7 cellular contexts compared by ENCODE assay signal in genomic region chr9:19085295-19085694, GRCh38. TPM values are rescaled to one million over a fixed set of nuclear protein-coding genes. Genes with fewer than 3 reads are reported as not detected.
DNase-seq lines count a peak whose midpoint lies in the region; ATAC-seq, FAIRE-seq and TF ChIP-seq lines count a peak whose summit lies in the region.

No MANE protein-coding gene starts in this region.

- no peak overlapping the region for H3K4me3 ChIP-seq in WERI-Rb-1 (ENCODE audit: low read depth, low read length)
- H3K4me3 ChIP-seq in HepG2 (replicated peaks in 1 of 3; ENCODE audit: insufficient read depth in 1 of 3, low read depth in 2 of 3, low read length in 3 of 3): no peak overlapping the region

- H3K9ac ChIP-seq in HepG2 (ENCODE audit: insufficient read depth, low read depth, low read length): no peak overlapping the region

- H2AFZ ChIP-seq in HepG2 (ENCODE audit: low read length): no peak overlapping the region

- H3K79me2 ChIP-seq in HepG2 (ENCODE audit: insufficient read depth, low read length): no peaks in the 10 kb centered on the region

- TF ChIP-seq EP300 in HepG2 (IDR thresholded peaks at IDR 0.05; ENCODE audit: low read depth in 2 of 2, low read length in 2 of 2) (no peak), HepG2 (CRISPR knock-in tag; IDR thresholded peaks at IDR 0.05; ENCODE audit: borderline replicate concordance) (no peak)

- peak; percentile 47 for ATAC-seq in HG02759 (IDR thresholded peaks at IDR 0.05; ENCODE audit: unreplicated experiment)
- peak; percentile 65 for ATAC-seq in HepG2
- no peak for ATAC-seq in GM21423 (IDR thresholded peaks at IDR 0.05; ENCODE audit: unreplicated experiment)

- no peak overlapping the region for H3K4me2 ChIP-seq in HepG2 (ENCODE audit: low read depth, low read length)

- TF ChIP-seq POLR2A in HepG2 (IDR thresholded peaks at IDR 0.05; ENCODE audit: insufficient read depth in 1 of 2, low read depth in 2 of 2, low read length in 2 of 2): no peak

- peaks cover 13% of the 10 kb centered on the region for H3K4me1 ChIP-seq in HepG2 (ENCODE audit: insufficient read depth, low read length)

- no peaks in the 10 kb centered on the region for H3K27me3 ChIP-seq in WERI-Rb-1 (ENCODE audit: insufficient read depth, low read depth, severe bottlenecking)
- H3K27me3 ChIP-seq in HepG2 (ENCODE audit: control insufficient read depth in 1 of 2, insufficient read depth in 2 of 2, low read length in 2 of 2): no peaks in the 10 kb centered on the region

- DNase-seq in G401 (ENCODE audit: low spot score) (peak; percentile 3), WERI-Rb-1 (no peak), HepG2 (ENCODE audit: low spot score) (peak; percentile 35), occipital lobe (lab: John Stamatoyannopoulos, UW) (no peak), hippocampal formation (lab: John Stamatoyannopoulos, UW) (no peak)

- WGBS in HepG2 (ENCODE audit: low lambda C conversion rate): 56% methylated on average over 2 of the region's 2 CpGs

- POLR2A ChIA-PET in HepG2 (lab: Yijun Ruan, JAX): no interaction called here

- H3K36me3 ChIP-seq in WERI-Rb-1: peaks cover 76% of the 10 kb centered on the region
- H3K36me3 ChIP-seq in HepG2 (replicated peaks in 1 of 2; ENCODE audit: control insufficient read depth in 1 of 2, insufficient read depth in 2 of 2, low read length in 2 of 2): peaks cover 9 to 57% of the 10 kb centered on the region in 2 experiments; a peak in 4 of 5 replicates

- no TSS peak for BruUV-seq in HepG2 (replicated peaks; lab: Mats Ljungman, UMichigan)

- in situ Hi-C loops in G401 (cut with HindIII; ENCODE audit: low sequenced_read_pairs): no loop called here
- in situ Hi-C loops in HepG2 (cut with HindIII; ENCODE audit: extremely low pct_ligation_motif_present, low pct_unique_long_range_greater_than_20kb): loop anchor here (25.0 kb wide), 1 partner anchor 277 kb away; no protein-coding TSS in a partner anchor

- H4K20me1 ChIP-seq in HepG2 (ENCODE audit: insufficient read depth, low read length): no peaks in the 10 kb centered on the region

- intact Hi-C loops in HepG2 (cut with micrococcal nuclease; ENCODE audit: unreplicated experiment): loop anchor here (1.0 to 5.0 kb wide), 2 partner anchors 89 to 372 kb away; no protein-coding TSS in a partner anchor

- TF ChIP-seq CTCF in WERI-Rb-1 (IDR thresholded peaks at IDR 0.05; ENCODE audit: low read depth, low read length): peak; percentile 30; the same call in 1 of the 2 replicates
- TF ChIP-seq CTCF in HepG2 (CRISPR knock-in tag; IDR thresholded peaks at IDR 0.05): peak; percentile 51

- CTCF ChIA-PET in HepG2 (lab: Yijun Ruan, JAX; ENCODE audit: low intra/inter-chr PET ratio, low total read pairs): interaction anchor here (1.8 kb wide), 1 partner anchor 89 kb away, joined by 20 read pairs; no protein-coding TSS in a partner anchor

- H3K9me3 ChIP-seq in WERI-Rb-1 (ENCODE audit: severe bottlenecking): no peaks in the 10 kb centered on the region
- no peaks in the 10 kb centered on the region for H3K9me3 ChIP-seq in HepG2 (ENCODE audit: low read length)

- FAIRE-seq in HepG2 (lab: Jason Lieb, UNC): no peak

- no peak for TF ChIP-seq RAD21 in HepG2 (CRISPR knock-in tag; IDR thresholded peaks at IDR 0.05)

- no peak overlapping the region for H3K27ac ChIP-seq in WERI-Rb-1
- H3K27ac ChIP-seq in HepG2 (ENCODE audit: extremely low read length, insufficient read depth, low read length): no peak overlapping the region

RNA-seq across cellular contexts. Expression of gene HAUS6, which starts 17.4 kb away (rescaled TPM):
- total RNA-seq in G401 (2014; rRNA removed; shearing (Covaris generic)): 7.1 and 13.9 TPM in 2 replicates
- total RNA-seq in HepG2 (2016; rRNA removed; fragmentation: Illumina TruSeq; extraction: Trizol): 31.1 and 51.3 TPM in 2 replicates
- total RNA-seq in HepG2 (2016; cell fraction: cytosol; rRNA removed; fragmentation: Illumina TruSeq; extraction: Trizol; ENCODE audit: low read depth): 8.8 and 9.4 TPM in 2 replicates
- 28.3 and 49.0 TPM in 2 replicates for total RNA-seq in HepG2 (2016; cell fraction: insoluble cytoplasmic fraction; rRNA removed; fragmentation: Illumina TruSeq; extraction: Trizol)
- 13.2 and 16.4 TPM in 2 replicates for total RNA-seq in HepG2 (2016; cell fraction: membrane; rRNA removed; fragmentation: Illumina TruSeq; extraction: Trizol)
- 28.7 and 30.6 TPM in 2 replicates for total RNA-seq in HepG2 (2016; cell fraction: nucleus; rRNA removed; fragmentation: Illumina TruSeq; extraction: Trizol)
- 6.2 and 9.8 TPM in 2 replicates for polyA plus RNA-seq in HepG2 (2011; rRNA removed)
- 3.9 and 4.5 TPM in 2 replicates for polyA plus RNA-seq in HepG2 (2011; cell fraction: cytosol; rRNA removed)
- 5.5 and 6.2 TPM in 2 replicates for polyA plus RNA-seq in HepG2 (2011; cell fraction: nucleus; rRNA removed)
- 8.1 and 13.3 TPM in 2 replicates for polyA plus RNA-seq in HepG2 (2012)
- polyA plus RNA-seq in HepG2 (2016; cell fraction: cytosol; fragmentation: Illumina TruSeq; extraction: Trizol; ENCODE audit: low read depth): 0.77 and 1.1 TPM in 2 replicates
- 25.0 and 27.9 TPM in 2 replicates for polyA plus RNA-seq in HepG2 (2016; cell fraction: insoluble cytoplasmic fraction; fragmentation: Illumina TruSeq; extraction: Trizol; ENCODE audit: low read depth)
- polyA plus RNA-seq in HepG2 (2016; cell fraction: membrane; fragmentation: Illumina TruSeq; extraction: Trizol; ENCODE audit: low read depth): 3.1 and 3.4 TPM in 2 replicates
- 36.4 and 41.0 TPM in 2 replicates for polyA plus RNA-seq in HepG2 (2016; cell fraction: nucleus; fragmentation: Illumina TruSeq; extraction: Trizol; ENCODE audit: insufficient read depth, low read depth)
- 10.4 and 16.3 TPM in 2 replicates for polyA minus RNA-seq in HepG2 (2011; rRNA and poly(A)+ RNA removed; ENCODE audit: low replicate concordance)
- polyA minus RNA-seq in HepG2 (2011; cell fraction: cytosol; rRNA and poly(A)+ RNA removed): 9.9 and 12.0 TPM in 2 replicates
- 21.0 and 21.8 TPM in 2 replicates for polyA minus RNA-seq in HepG2 (2011; cell fraction: nucleus; rRNA and poly(A)+ RNA removed)
- total RNA-seq in occipital lobe: 32.8 TPM

RNA-seq across cellular contexts. Expression of gene RRAGA, which starts 36.1 kb away (rescaled TPM):
- 33.0 and 44.3 TPM in 2 replicates for total RNA-seq in G401 (2014; rRNA removed; shearing (Covaris generic))
- total RNA-seq in HepG2 (2016; rRNA removed; fragmentation: Illumina TruSeq; extraction: Trizol) (37.5 and 56.9 TPM in 2 replicates), occipital lobe (56.1 TPM)
- total RNA-seq in HepG2 (2016; cell fraction: cytosol; rRNA removed; fragmentation: Illumina TruSeq; extraction: Trizol; ENCODE audit: low read depth): 6.6 and 6.8 TPM in 2 replicates
- 38.7 and 57.2 TPM in 2 replicates for total RNA-seq in HepG2 (2016; cell fraction: insoluble cytoplasmic fraction; rRNA removed; fragmentation: Illumina TruSeq; extraction: Trizol)
- 18.8 and 19.2 TPM in 2 replicates for total RNA-seq in HepG2 (2016; cell fraction: membrane; rRNA removed; fragmentation: Illumina TruSeq; extraction: Trizol)
- 22.5 and 23.0 TPM in 2 replicates for total RNA-seq in HepG2 (2016; cell fraction: nucleus; rRNA removed; fragmentation: Illumina TruSeq; extraction: Trizol)
- polyA plus RNA-seq in HepG2 (2011; rRNA removed): 81.5 and 118 TPM in 2 replicates
- 92.8 and 95.4 TPM in 2 replicates for polyA plus RNA-seq in HepG2 (2011; cell fraction: cytosol; rRNA removed)
- polyA plus RNA-seq in HepG2 (2011; cell fraction: nucleus; rRNA removed): 23.1 and 24.7 TPM in 2 replicates
- polyA plus RNA-seq in HepG2 (2012): 56.3 and 67.6 TPM in 2 replicates
- polyA plus RNA-seq in HepG2 (2016; cell fraction: cytosol; fragmentation: Illumina TruSeq; extraction: Trizol; ENCODE audit: low read depth): 7.6 and 7.7 TPM in 2 replicates
- polyA plus RNA-seq in HepG2 (2016; cell fraction: insoluble cytoplasmic fraction; fragmentation: Illumina TruSeq; extraction: Trizol; ENCODE audit: low read depth): 108 TPM in 2 replicates
- polyA plus RNA-seq in HepG2 (2016; cell fraction: membrane; fragmentation: Illumina TruSeq; extraction: Trizol; ENCODE audit: low read depth): 15.3 and 17.5 TPM in 2 replicates
- polyA plus RNA-seq in HepG2 (2016; cell fraction: nucleus; fragmentation: Illumina TruSeq; extraction: Trizol; ENCODE audit: insufficient read depth, low read depth): 47.7 and 50.3 TPM in 2 replicates
- polyA minus RNA-seq in HepG2 (2011; rRNA and poly(A)+ RNA removed; ENCODE audit: low replicate concordance): 51.0 and 104 TPM in 2 replicates
- polyA minus RNA-seq in HepG2 (2011; cell fraction: cytosol; rRNA and poly(A)+ RNA removed): 52.6 and 58.3 TPM in 2 replicates
- 32.3 and 32.6 TPM in 2 replicates for polyA minus RNA-seq in HepG2 (2011; cell fraction: nucleus; rRNA and poly(A)+ RNA removed)

RNA-seq across cellular contexts. Expression of gene PLIN2, which starts 42.0 kb away (rescaled TPM):
- 54.6 and 59.1 TPM in 2 replicates for total RNA-seq in G401 (2014; rRNA removed; shearing (Covaris generic))
- total RNA-seq in HepG2 (2016; rRNA removed; fragmentation: Illumina TruSeq; extraction: Trizol) (173 and 246 TPM in 2 replicates), occipital lobe (17.2 TPM)
- total RNA-seq in HepG2 (2016; cell fraction: cytosol; rRNA removed; fragmentation: Illumina TruSeq; extraction: Trizol; ENCODE audit: low read depth): 50.1 and 56.5 TPM in 2 replicates
- total RNA-seq in HepG2 (2016; cell fraction: insoluble cytoplasmic fraction; rRNA removed; fragmentation: Illumina TruSeq; extraction: Trizol): 166 and 239 TPM in 2 replicates
- 84.9 and 96.5 TPM in 2 replicates for total RNA-seq in HepG2 (2016; cell fraction: membrane; rRNA removed; fragmentation: Illumina TruSeq; extraction: Trizol)
- total RNA-seq in HepG2 (2016; cell fraction: nucleus; rRNA removed; fragmentation: Illumina TruSeq; extraction: Trizol): 91.2 and 93.1 TPM in 2 replicates
- 822 and 951 TPM in 2 replicates for polyA plus RNA-seq in HepG2 (2011; rRNA removed)
- polyA plus RNA-seq in HepG2 (2011; cell fraction: cytosol; rRNA removed): 1,188 and 1,378 TPM in 2 replicates
- polyA plus RNA-seq in HepG2 (2011; cell fraction: nucleus; rRNA removed): 444 and 605 TPM in 2 replicates
- polyA plus RNA-seq in HepG2 (2012): 656 and 669 TPM in 2 replicates
- polyA plus RNA-seq in HepG2 (2016; cell fraction: cytosol; fragmentation: Illumina TruSeq; extraction: Trizol; ENCODE audit: low read depth): 43.1 and 46.9 TPM in 2 replicates
- 237 and 238 TPM in 2 replicates for polyA plus RNA-seq in HepG2 (2016; cell fraction: insoluble cytoplasmic fraction; fragmentation: Illumina TruSeq; extraction: Trizol; ENCODE audit: low read depth)
- 58.7 and 59.1 TPM in 2 replicates for polyA plus RNA-seq in HepG2 (2016; cell fraction: membrane; fragmentation: Illumina TruSeq; extraction: Trizol; ENCODE audit: low read depth)
- polyA plus RNA-seq in HepG2 (2016; cell fraction: nucleus; fragmentation: Illumina TruSeq; extraction: Trizol; ENCODE audit: insufficient read depth, low read depth): 110 and 124 TPM in 2 replicates
- polyA minus RNA-seq in HepG2 (2011; rRNA and poly(A)+ RNA removed; ENCODE audit: low replicate concordance): 19.7 and 3,602 TPM in 2 replicates
- 634 and 723 TPM in 2 replicates for polyA minus RNA-seq in HepG2 (2011; cell fraction: cytosol; rRNA and poly(A)+ RNA removed)
- 230 and 413 TPM in 2 replicates for polyA minus RNA-seq in HepG2 (2011; cell fraction: nucleus; rRNA and poly(A)+ RNA removed)

RNA-seq across cellular contexts. Expression of gene SAXO1, which starts 52.3 kb away (rescaled TPM):
- not detected in 2 replicates for total RNA-seq in G401 (2014; rRNA removed; shearing (Covaris generic))
- total RNA-seq in HepG2 (2016; rRNA removed; fragmentation: Illumina TruSeq; extraction: Trizol) (not detected in 2 replicates), occipital lobe (not detected)
- total RNA-seq in HepG2 (2016; cell fraction: cytosol; rRNA removed; fragmentation: Illumina TruSeq; extraction: Trizol; ENCODE audit: low read depth): not detected in 2 replicates
- total RNA-seq in HepG2 (2016; cell fraction: insoluble cytoplasmic fraction; rRNA removed; fragmentation: Illumina TruSeq; extraction: Trizol): not detected in 2 replicates
- total RNA-seq in HepG2 (2016; cell fraction: membrane; rRNA removed; fragmentation: Illumina TruSeq; extraction: Trizol): 0.03 TPM in 1 of 2 replicates, not detected in the other
- not detected in 2 replicates for total RNA-seq in HepG2 (2016; cell fraction: nucleus; rRNA removed; fragmentation: Illumina TruSeq; extraction: Trizol)
- polyA plus RNA-seq in HepG2 (2011; rRNA removed): not detected in 2 replicates
- 0.04 TPM in 1 of 2 replicates, not detected in the other for polyA plus RNA-seq in HepG2 (2011; cell fraction: cytosol; rRNA removed)
- polyA plus RNA-seq in HepG2 (2011; cell fraction: nucleus; rRNA removed): 0.07 and 0.29 TPM in 2 replicates
- not detected in 2 replicates for polyA plus RNA-seq in HepG2 (2012)
- not detected in 2 replicates for polyA plus RNA-seq in HepG2 (2016; cell fraction: cytosol; fragmentation: Illumina TruSeq; extraction: Trizol; ENCODE audit: low read depth)
- polyA plus RNA-seq in HepG2 (2016; cell fraction: insoluble cytoplasmic fraction; fragmentation: Illumina TruSeq; extraction: Trizol; ENCODE audit: low read depth): not detected in 2 replicates
- not detected in 2 replicates for polyA plus RNA-seq in HepG2 (2016; cell fraction: membrane; fragmentation: Illumina TruSeq; extraction: Trizol; ENCODE audit: low read depth)
- polyA plus RNA-seq in HepG2 (2016; cell fraction: nucleus; fragmentation: Illumina TruSeq; extraction: Trizol; ENCODE audit: insufficient read depth, low read depth): not detected in 2 replicates
- 0.02 TPM in 1 of 2 replicates, not detected in the other for polyA minus RNA-seq in HepG2 (2011; rRNA and poly(A)+ RNA removed; ENCODE audit: low replicate concordance)
- not detected in 2 replicates for polyA minus RNA-seq in HepG2 (2011; cell fraction: cytosol; rRNA and poly(A)+ RNA removed)
- polyA minus RNA-seq in HepG2 (2011; cell fraction: nucleus; rRNA and poly(A)+ RNA removed): 0.13 and 0.37 TPM in 2 replicates

Comparison
In these comparisons a context has a peak if more than half of its experiments do, and no peak if none do; other contexts are left out.
1. DNase-seq: peak in G401 (single experiment) and HepG2 (single experiment); none in WERI-Rb-1 (single experiment), occipital lobe (single experiment) and hippocampal formation (0 of 2).